ENCODE assay signal across 29 cellular contexts in genomic region chr11:2721163-2721935, GRCh38. TPM values are rescaled to one million over a fixed set of nuclear protein-coding genes. Genes with fewer than 3 reads are reported as not detected.
DNase-seq lines count a peak whose midpoint lies in the region; ATAC-seq and TF ChIP-seq lines count a peak whose summit lies in the region.
"Had no signal": no experiment of that assay in that cellular context is flagged by ENCODE, and none has a peak within 500 bp of the region (broad histone marks: within the 10 kb centered on the region; RNA-seq: fewer than 3 reads in every experiment).

No MANE protein-coding gene starts in this region.

- no peak overlapping the region for H2AK5ac ChIP-seq in H9 (ENCODE audit: insufficient read length, low read length)

- H3K4me3 Mint-ChIP-seq in H9: peak overlapping the region in 1 of 2 experiments; percentile 55; a peak in 3 of 5 replicates
- H3K4me3 Mint-ChIP-seq: activated naive CD4-positive, alpha-beta T cell treated with anti-CD3 and anti-CD28 coated beads, Interleukin-2, amount 50 U/mL, for 24 hours; CD14-positive monocyte; HFFc6; stimulated activated memory B cell treated with anti-CD40 and anti-IgM and Interleukin-4, amounts not matched to agents 10 μg/mL and 1 μg/mL and 100 μg/mL, for 72 hours; T-helper 2 cell treated with Interferon-gamma antibody and Interleukin-4, amounts not matched to agents 5 μg/mL and 100 μg/mL, for 36 hours had no signal

- H3K4ac ChIP-seq in H9 (ENCODE audit: low read depth, low read length): no peak overlapping the region

- H3K36me3 Mint-ChIP-seq in H9 (ENCODE audit: insufficient read depth in 1 of 3, low read depth in 3 of 3): no peaks in the 10 kb centered on the region

- intact Hi-C loops in posterior vena cava (cut with DNase I): no loop called here

- H3K36me3 ChIP-seq in NT2/D1 (ENCODE audit: insufficient read depth, insufficient read length, low read length) (no peaks in the 10 kb centered on the region), iPS-20b (ENCODE audit: insufficient read depth, low read depth, low read length) (no peaks in the 10 kb centered on the region)
- H3K36me3 ChIP-seq: brain microvascular endothelial cell, gastroesophageal sphincter, upper lobe of right lung had no signal

- H4K5ac ChIP-seq in H9 (ENCODE audit: insufficient read length, low read depth, low read length): no peak overlapping the region

- no CpG with 5 or more reads among the region's 29 CpGs for WGBS in H9 (ENCODE audit: extremely low coverage, insufficient read length, low lambda C conversion rate)

- H3K27ac Mint-ChIP-seq in H9: no peak overlapping the region
- H3K27ac Mint-ChIP-seq: activated naive CD4-positive, alpha-beta T cell treated with anti-CD3 and anti-CD28 coated beads, Interleukin-2, amount 50 U/mL, for 24 hours; HFFc6; stimulated activated memory B cell treated with anti-CD40 and anti-IgM and Interleukin-4, amounts not matched to agents 10 μg/mL and 1 μg/mL and 100 μg/mL, for 72 hours; T-helper 2 cell treated with Interferon-gamma antibody and Interleukin-4, amounts not matched to agents 5 μg/mL and 100 μg/mL, for 36 hours had no signal

- no peak for TF ChIP-seq CTCF in H9 (conservative IDR thresholded peaks at IDR 0.05)

- H3K4me1 Mint-ChIP-seq in H9: peaks cover 47 to 49% of the 10 kb centered on the region in 2 experiments
- H3K4me1 Mint-ChIP-seq: activated naive CD4-positive, alpha-beta T cell treated with anti-CD3 and anti-CD28 coated beads, Interleukin-2, amount 50 U/mL, for 24 hours; CD14-positive monocyte; stimulated activated memory B cell treated with anti-CD40 and anti-IgM and Interleukin-4, amounts not matched to agents 10 μg/mL and 1 μg/mL and 100 μg/mL, for 72 hours had no signal

- H3K9me3 Mint-ChIP-seq in H9: no peaks in the 10 kb centered on the region; a peak in 1 of 5 replicates
- H3K9me3 Mint-ChIP-seq: activated naive CD4-positive, alpha-beta T cell treated with anti-CD3 and anti-CD28 coated beads, Interleukin-2, amount 50 U/mL, for 24 hours; CD14-positive monocyte; HFFc6; stimulated activated memory B cell treated with anti-CD40 and anti-IgM and Interleukin-4, amounts not matched to agents 10 μg/mL and 1 μg/mL and 100 μg/mL, for 72 hours; T-helper 2 cell treated with Interferon-gamma antibody and Interleukin-4, amounts not matched to agents 5 μg/mL and 100 μg/mL, for 36 hours had no signal

- H3K27me3 ChIP-seq in H9 (ENCODE audit: insufficient read depth, low read length) (peaks cover 17% of the 10 kb centered on the region; the same call in 1 of the 2 replicates), NT2/D1 (ENCODE audit: insufficient read depth, insufficient read length) (peaks cover 93% of the 10 kb centered on the region), iPS-20b (ENCODE audit: insufficient read depth, low read length) (peaks cover 99% of the 10 kb centered on the region)
- H3K27me3 ChIP-seq: dorsolateral prefrontal cortex, gastroesophageal sphincter, upper lobe of right lung had no signal

- H3K23me2 ChIP-seq in H9 (ENCODE audit: insufficient read length, low read depth, low read length, poor library complexity, severe bottlenecking): no peaks in the 10 kb centered on the region

- no peak overlapping the region for H2BK120ac ChIP-seq in H9 (ENCODE audit: low read depth, low read length, poor library complexity, severe bottlenecking)

- no peak overlapping the region for H3K18ac ChIP-seq in H9 (ENCODE audit: insufficient read length, low read depth, low read length)

- H3K27ac ChIP-seq in H9 (ENCODE audit: insufficient read length, low read depth, low read length) (no peak overlapping the region), iPS-20b (ENCODE audit: low read length) (no peak overlapping the region)
- H3K27ac ChIP-seq: brain microvascular endothelial cell, dorsolateral prefrontal cortex, gastroesophageal sphincter, PC-9, psoas muscle, upper lobe of right lung had no signal

- H3K9ac ChIP-seq in H9 (ENCODE audit: extremely low read depth, insufficient read length, low read length): no peak overlapping the region
- peak overlapping the region; percentile 45 for H3K9ac ChIP-seq in NT2/D1 (ENCODE audit: insufficient read length, low read depth)
- no peak overlapping the region for H3K9ac ChIP-seq in iPS-20b (ENCODE audit: low read depth, low read length)

- H3K9me3 ChIP-seq in H9 (ENCODE audit: control insufficient read depth, low read depth, low read length) (no peaks in the 10 kb centered on the region), NT2/D1 (ENCODE audit: insufficient read depth, low read length) (peaks cover 3% of the 10 kb centered on the region; the same call in 1 of the 2 replicates), iPS-20b (ENCODE audit: insufficient read depth, low read depth, low read length) (no peaks in the 10 kb centered on the region)
- H3K9me3 ChIP-seq: gastroesophageal sphincter, psoas muscle, upper lobe of right lung had no signal

- H3K14ac ChIP-seq in H9 (ENCODE audit: insufficient read depth, low read length): no peak overlapping the region

- no peak overlapping the region for H4K91ac ChIP-seq in H9 (ENCODE audit: insufficient read length, low read depth, low read length)

- no peak overlapping the region for H3K23ac ChIP-seq in H9 (ENCODE audit: insufficient read length, low read depth, low read length)

- H3K4me1 ChIP-seq in H9 (ENCODE audit: insufficient read depth, low read length) (peaks cover 5% of the 10 kb centered on the region; the same call in 1 of the 2 replicates), NT2/D1 (ENCODE audit: insufficient read depth, insufficient read length) (peaks cover 58% of the 10 kb centered on the region), iPS-20b (ENCODE audit: insufficient read depth, low read length) (peaks cover 30% of the 10 kb centered on the region)
- H3K4me1 ChIP-seq: upper lobe of right lung had no signal

- no peak overlapping the region for H3K4me3 ChIP-seq in NT2/D1 (ENCODE audit: insufficient read length, low read depth)
- H3K4me3 ChIP-seq in iPS-20b (ENCODE audit: low read length): peak overlapping the region; percentile 32; the same call in 1 of the 2 replicates
- H3K4me3 ChIP-seq: dorsolateral prefrontal cortex, gastroesophageal sphincter, PC-9, psoas muscle, upper lobe of right lung had no signal

- H3K56ac ChIP-seq in H9 (ENCODE audit: insufficient read length, low read depth, low read length): no peak overlapping the region

- H3T11ph ChIP-seq in H9 (ENCODE audit: low read length): no peak overlapping the region

- ATAC-seq in GM19455 (IDR thresholded peaks at IDR 0.05; ENCODE audit: unreplicated experiment) (no peak), GM19397 (IDR thresholded peaks at IDR 0.05; ENCODE audit: unreplicated experiment) (no peak)
- ATAC-seq: gastroesophageal sphincter; left ventricle myocardium superior; psoas muscle; stimulated activated memory B cell treated with anti-CD40 and anti-IgM and Interleukin-4, amounts not matched to agents 10 μg/mL and 1 μg/mL and 100 μg/mL, for 72 hours; upper lobe of right lung had no signal

- H4K20me1 ChIP-seq in H9 (ENCODE audit: control insufficient read depth, insufficient read depth, insufficient read length): no peaks in the 10 kb centered on the region

- DNase-seq in H9 (peak; percentile 59), NT2/D1 (ENCODE audit: low read depth, low spot score) (peak; percentile 80), posterior vena cava (ENCODE audit: low spot score) (peak; percentile 56), SKM-1 treated with dmso at 0.1 percent for 144 hours (lab: John Stamatoyannopoulos, UW; ENCODE audit: unreplicated experiment) (no peak)
- DNase-seq: activated T-cell treated with anti-CD3 and anti-CD28 coated beads for 4 hours; amniotic stem cell; brain microvascular endothelial cell; cerebellar nuclear complex; DMS79; dorsolateral prefrontal cortex; GDM1; HFFc6; IMR-90; left ventricle myocardium superior; NCI-H1694 treated with DMSO at 0.1 percent for 48 hours; NCI-H524; NK-92 treated with Interleukin-12 subunit alpha and Interleukin-12 subunit beta, amount 100 ng/mL, for 24 hours; nucleus accumbens; PC-9; upper lobe of right lung had no signal

- no peak overlapping the region for H2BK12ac ChIP-seq in H9 (ENCODE audit: insufficient read length, low read depth, low read length)

- peaks cover 100% of the 10 kb centered on the region for H3K27me3 Mint-ChIP-seq in H9 (ENCODE audit: low read depth)
- H3K27me3 Mint-ChIP-seq: activated naive CD4-positive, alpha-beta T cell treated with anti-CD3 and anti-CD28 coated beads, Interleukin-2, amount 50 U/mL, for 24 hours; stimulated activated memory B cell treated with anti-CD40 and anti-IgM and Interleukin-4, amounts not matched to agents 10 μg/mL and 1 μg/mL and 100 μg/mL, for 72 hours had no signal

- no peak overlapping the region for H4K8ac ChIP-seq in H9 (replicated peaks; ENCODE audit: insufficient read length, low read depth, low read length)

- no peak overlapping the region for H3K4me2 ChIP-seq in H9 (ENCODE audit: insufficient read depth, insufficient read length, low read length)
- H3K4me2 ChIP-seq: PC-9 had no signal

- H2AFZ ChIP-seq in H9 (ENCODE audit: low read length): no peak overlapping the region
- H2AFZ ChIP-seq: PC-9 had no signal

- no peaks in the 10 kb centered on the region for H3K79me2 ChIP-seq in H9 (ENCODE audit: insufficient read depth, low read length)

- no peak overlapping the region for H2BK20ac ChIP-seq in H9 (ENCODE audit: low read depth, low read length, poor library complexity, severe bottlenecking)

- no peak overlapping the region for H2BK15ac ChIP-seq in H9 (ENCODE audit: low read depth, low read length)

- no peaks in the 10 kb centered on the region for H3K79me1 ChIP-seq in H9 (ENCODE audit: insufficient read depth, low read depth, low read length, poor library complexity, severe bottlenecking)

- no peak overlapping the region for H2BK5ac ChIP-seq in H9 (ENCODE audit: insufficient read length, low read length)

RNA-seq across cellular contexts. Expression of gene KCNQ1OT1, which starts 21.6 kb away (rescaled TPM):
- total RNA-seq in H9 (2021) (0.88 and 1.2 TPM in 2 replicates), posterior vena cava (1 to 10 TPM; 1.8 to 3.5 TPM)
